ENCODE assay signal across 9 cellular contexts in genomic region chr6:22880686-22881433, GRCh38.
DNase-seq lines count a peak whose midpoint lies in the region; ATAC-seq and TF ChIP-seq lines count a peak whose summit lies in the region.
"Had no signal": no experiment of that assay in that cellular context is flagged by ENCODE, and none has a peak within 500 bp of the region (broad histone marks: within the 10 kb centered on the region; RNA-seq: fewer than 3 reads in every experiment).

No MANE protein-coding gene starts in this region.

- no peaks in the 10 kb centered on the region for H3K4me1 ChIP-seq in A673 (ENCODE audit: insufficient read depth, low read length, poor library complexity, severe bottlenecking)
- H3K4me1 ChIP-seq in mesodermal cell (ENCODE audit: control insufficient read depth, insufficient read depth, low read length, poor library complexity, severe bottlenecking), result peaks cover 46% of the 10 kb centered on the region
- H3K4me1 ChIP-seq: BLaER1 had no signal

- H3K36me3 Mint-ChIP-seq in activated CD8-positive, alpha-beta T cell treated with anti-CD3 and anti-CD28 coated beads, Interleukin-2, amount 10 ng/mL, durations not matched to agents 7 days and 5 days (ENCODE audit: low read depth), result no peaks in the 10 kb centered on the region

- CTCF ChIA-PET in A673 (lab: Charles Lee), result no interaction called here
- CTCF ChIA-PET in activated CD8-positive, alpha-beta T cell treated with anti-CD3 and anti-CD28 coated beads, Interleukin-2, amount 10 ng/mL, durations not matched to agents 7 days and 5 days (lab: Charles Lee), result no interaction called here

- 100% methylated on average over 1 of the region's 3 CpGs; no CpG with 5 or more reads in 1 of the 2 experiments for WGBS in mesodermal cell (ENCODE audit: insufficient coverage in 2 of 2), 2 experiments

- H3K4me3 Mint-ChIP-seq in activated CD8-positive, alpha-beta T cell treated with anti-CD3 and anti-CD28 coated beads, Interleukin-2, amount 10 ng/mL, durations not matched to agents 7 days and 5 days, result no peak overlapping the region

- H3K36me3 ChIP-seq in A673 (ENCODE audit: insufficient read depth, low read length, poor library complexity, severe bottlenecking) (no peaks in the 10 kb centered on the region), mesodermal cell (ENCODE audit: control insufficient read depth, insufficient read depth, low read length) (no peaks in the 10 kb centered on the region)
- H3K36me3 ChIP-seq: BLaER1 had no signal

- TF ChIP-seq CTCF in A673 (conservative IDR thresholded peaks at IDR 0.05; ENCODE audit: low read depth, low read length), result no peak

- H3K9me3 Mint-ChIP-seq in activated CD8-positive, alpha-beta T cell treated with anti-CD3 and anti-CD28 coated beads, Interleukin-2, amount 10 ng/mL, durations not matched to agents 7 days and 5 days (ENCODE audit: insufficient read depth), result no peaks in the 10 kb centered on the region

- no peaks in the 10 kb centered on the region for H3K27me3 Mint-ChIP-seq in activated CD8-positive, alpha-beta T cell treated with anti-CD3 and anti-CD28 coated beads, Interleukin-2, amount 10 ng/mL, durations not matched to agents 7 days and 5 days (ENCODE audit: low read depth)

- no peaks in the 10 kb centered on the region for H3K4me1 Mint-ChIP-seq in activated CD8-positive, alpha-beta T cell treated with anti-CD3 and anti-CD28 coated beads, Interleukin-2, amount 10 ng/mL, durations not matched to agents 7 days and 5 days (ENCODE audit: low read depth)

- H3K27ac ChIP-seq in A673 (ENCODE audit: low read depth, low read length, poor library complexity, severe bottlenecking) (no peak overlapping the region), epithelial cell of prostate (peak overlapping the region; percentile 92), mesodermal cell (ENCODE audit: low read depth, low read length, severe bottlenecking) (peak overlapping the region; percentile 97)
- H3K27ac ChIP-seq: BLaER1 had no signal

- peak; percentile 15 for DNase-seq in A673 (ENCODE audit: low spot score)
- DNase-seq in LoVo (ENCODE audit: low spot score), result peak; percentile 21
- DNase-seq in epithelial cell of prostate (ENCODE audit: low read depth, low spot score), result peak; percentile 95
- DNase-seq in activated gamma-delta T cell treated with Interleukin-2 at 50 U/mL for 16 hours, result no peak
- DNase-seq in activated CD8-positive, alpha-beta T cell treated with anti-CD3 and anti-CD28 coated beads, Interleukin-2, amount 10 ng/mL, durations not matched to agents 7 days and 5 days, result no peak
- DNase-seq in iPS-NIHi11 (ENCODE audit: low spot score), result no peak

- H3K27ac Mint-ChIP-seq in activated CD8-positive, alpha-beta T cell treated with anti-CD3 and anti-CD28 coated beads, Interleukin-2, amount 10 ng/mL, durations not matched to agents 7 days and 5 days, result no peak overlapping the region

- no peaks in the 10 kb centered on the region for H3K9me3 ChIP-seq in A673 (ENCODE audit: low read depth, low read length, poor library complexity, severe bottlenecking)
- H3K9me3 ChIP-seq in mesodermal cell (ENCODE audit: control insufficient read depth, low read length), result no peaks in the 10 kb centered on the region
- H3K9me3 ChIP-seq: BLaER1 had no signal

- BruUV-seq in A673 (replicated peaks; lab: Mats Ljungman, UMichigan), result no TSS peak

- no peak for ATAC-seq in GM21576 (IDR thresholded peaks at IDR 0.05; ENCODE audit: unreplicated experiment)
- ATAC-seq in activated CD8-positive, alpha-beta T cell treated with anti-CD3 and anti-CD28 coated beads, Interleukin-2, amount 10 ng/mL, durations not matched to agents 7 days and 5 days, result no peak

- POLR2A ChIA-PET in A673 (lab: Charles Lee; ENCODE audit: low non-redundant PET), result no interaction called here
- POLR2A ChIA-PET in activated CD8-positive, alpha-beta T cell treated with anti-CD3 and anti-CD28 coated beads, Interleukin-2, amount 10 ng/mL, durations not matched to agents 7 days and 5 days (lab: Charles Lee), result no interaction called here

- H3K4me3 ChIP-seq in A673 (ENCODE audit: low read depth, low read length, poor library complexity, severe bottlenecking) (no peak overlapping the region), mesodermal cell (ENCODE audit: extremely low read depth, insufficient read depth, low read length, poor library complexity, severe bottlenecking) (no peak overlapping the region)
- H3K4me3 ChIP-seq: BLaER1 had no signal

- no peaks in the 10 kb centered on the region for H3K27me3 ChIP-seq in A673 (replicated peaks; ENCODE audit: insufficient read depth, low read depth, low read length, poor library complexity)
- H3K27me3 ChIP-seq: BLaER1 had no signal

- intact Hi-C loops in A673 (cut with micrococcal nuclease; ENCODE audit: unreplicated experiment), result no loop called here

Comparison
In these comparisons a context has a peak if more than half of its experiments do, and no peak if none do; other contexts are left out.
1. DNase-seq: peak in A673 (single experiment), LoVo (single experiment) and epithelial cell of prostate (single experiment); none in activated gamma-delta T cell treated with Interleukin-2 at 50 U/mL for 16 hours (single experiment), activated CD8-positive, alpha-beta T cell treated with anti-CD3 and anti-CD28 coated beads, Interleukin-2, amount 10 ng/mL, durations not matched to agents 7 days and 5 days (single experiment) and iPS-NIHi11 (single experiment).